8 cellular contexts compared by ENCODE assay signal in genomic region chr12:45731376-45731775, GRCh38. TPM values are rescaled to one million over a fixed set of nuclear protein-coding genes. Genes with fewer than 3 reads are reported as not detected.
A peak's percentile ranks its signal among the peaks of the same experiment; 100 is the strongest.
DNase-seq lines count a peak whose midpoint lies in the region; ATAC-seq, FAIRE-seq and TF ChIP-seq lines count a peak whose summit lies in the region.

No MANE protein-coding gene starts in this region.

- no peak for FAIRE-seq in kidney (lab: Jason Lieb, UNC)

- no peak for ATAC-seq in GM21515 (IDR thresholded peaks at IDR 0.05; ENCODE audit: unreplicated experiment)

- H3K9me3 Mint-ChIP-seq in activated CD4-positive, alpha-beta T cell treated with anti-CD3 and anti-CD28 coated beads, Interleukin-2, amount 10 ng/mL, durations not matched to agents 24 days and 14 days = no peaks in the 10 kb centered on the region
- peaks cover 2% of the 10 kb centered on the region for H3K9me3 Mint-ChIP-seq in activated naive CD8-positive, alpha-beta T cell treated with anti-CD3 and anti-CD28 coated beads for 36 hours

- peak overlapping the region; percentile 66 to 96 for H3K9ac ChIP-seq in kidney (ENCODE audit: low read length in 2 of 2)

- H3K4me3 Mint-ChIP-seq in activated CD4-positive, alpha-beta T cell treated with anti-CD3 and anti-CD28 coated beads, Interleukin-2, amount 10 ng/mL, durations not matched to agents 24 days and 14 days = peak overlapping the region; percentile 91
- H3K4me3 Mint-ChIP-seq in activated naive CD8-positive, alpha-beta T cell treated with anti-CD3 and anti-CD28 coated beads for 36 hours = peak overlapping the region; percentile 90

- H3K36me3 ChIP-seq in kidney (ENCODE audit: control insufficient read depth in 1 of 2, insufficient read depth in 2 of 2, low read length in 2 of 2) = no peaks in the 10 kb centered on the region

- H3K27me3 Mint-ChIP-seq in activated CD4-positive, alpha-beta T cell treated with anti-CD3 and anti-CD28 coated beads, Interleukin-2, amount 10 ng/mL, durations not matched to agents 24 days and 14 days = no peaks in the 10 kb centered on the region
- no peaks in the 10 kb centered on the region for H3K27me3 Mint-ChIP-seq in activated naive CD8-positive, alpha-beta T cell treated with anti-CD3 and anti-CD28 coated beads for 36 hours

- peak overlapping the region; percentile 66 to 83 for H3K4me3 ChIP-seq in kidney (ENCODE audit: low read length in 2 of 2)

- H3K9me3 ChIP-seq in kidney (ENCODE audit: control insufficient read depth in 1 of 2, low read length in 2 of 2) = no peaks in the 10 kb centered on the region

- H3K4me1 ChIP-seq in kidney (ENCODE audit: control insufficient read depth in 1 of 2, insufficient read depth in 1 of 2, low read depth in 1 of 2, low read length in 2 of 2) = peaks cover 5 to 6% of the 10 kb centered on the region in 2 donors

- peak overlapping the region; percentile 94 for H3K27ac Mint-ChIP-seq in activated CD4-positive, alpha-beta T cell treated with anti-CD3 and anti-CD28 coated beads, Interleukin-2, amount 10 ng/mL, durations not matched to agents 24 days and 14 days
- peak overlapping the region; percentile 89 for H3K27ac Mint-ChIP-seq in activated naive CD8-positive, alpha-beta T cell treated with anti-CD3 and anti-CD28 coated beads for 36 hours

- intact Hi-C loops in activated CD4-positive, alpha-beta T cell treated with anti-CD3 and anti-CD28 coated beads, Interleukin-2, amount 10 ng/mL, durations not matched to agents 24 days and 14 days (cut with micrococcal nuclease) = loop anchor here (2.0 kb wide), 2 partner anchors 13 to 537 kb away; partner anchors contain the start of gene SLC38A1
- intact Hi-C loops in kidney (cut with DNase I) = no loop called here

- TF ChIP-seq CTCF in kidney (IDR thresholded peaks at IDR 0.05; ENCODE audit: borderline replicate concordance, extremely low read depth, insufficient read depth) = no peak

- no peak for DNase-seq in activated CD4-positive, alpha-beta T cell treated with anti-CD3 and anti-CD28 coated beads, Interleukin-2, amount 10 ng/mL, durations not matched to agents 24 days and 14 days
- DNase-seq in activated CD4-positive, alpha-beta T cell treated with anti-CD3 and anti-CD28 coated beads for 4 hours = no peak
- no peak for DNase-seq in activated naive CD8-positive, alpha-beta T cell treated with anti-CD3 and anti-CD28 coated beads for 36 hours
- no peak for DNase-seq in kidney
- no peak for DNase-seq in DMS53 (lab: John Stamatoyannopoulos, UW)
- DNase-seq in SW480 (ENCODE audit: low spot score) = no peak

- peaks cover 32% of the 10 kb centered on the region for H3K36me3 Mint-ChIP-seq in activated CD4-positive, alpha-beta T cell treated with anti-CD3 and anti-CD28 coated beads, Interleukin-2, amount 10 ng/mL, durations not matched to agents 24 days and 14 days (ENCODE audit: low read depth)
- peaks cover 28% of the 10 kb centered on the region for H3K36me3 Mint-ChIP-seq in activated naive CD8-positive, alpha-beta T cell treated with anti-CD3 and anti-CD28 coated beads for 36 hours

- H3K27ac ChIP-seq in kidney (ENCODE audit: low read depth in 2 of 2, low read length in 2 of 2) = peak overlapping the region; percentile 90 to 96
- H3K27ac ChIP-seq in temporal lobe (ENCODE audit: low read depth, low read length) = peak overlapping the region; percentile 82

- H3K4me1 Mint-ChIP-seq in activated CD4-positive, alpha-beta T cell treated with anti-CD3 and anti-CD28 coated beads, Interleukin-2, amount 10 ng/mL, durations not matched to agents 24 days and 14 days = peaks cover 34% of the 10 kb centered on the region
- peaks cover 24% of the 10 kb centered on the region for H3K4me1 Mint-ChIP-seq in activated naive CD8-positive, alpha-beta T cell treated with anti-CD3 and anti-CD28 coated beads for 36 hours

RNA-seq across cellular contexts. Expression of gene ARID2, which starts 1.9 kb away (rescaled TPM):
- total RNA-seq in activated CD4-positive, alpha-beta T cell treated with anti-CD3 and anti-CD28 coated beads, Interleukin-2, amount 10 ng/mL, durations not matched to agents 24 days and 14 days = 36.4 and 37.8 TPM in 2 replicates
- 10 to 100 TPM; 18.5 to 19.9 TPM for total RNA-seq in activated naive CD8-positive, alpha-beta T cell treated with anti-CD3 and anti-CD28 coated beads for 36 hours
- 35.7 TPM for total RNA-seq in kidney
- polyA plus RNA-seq in kidney (ENCODE audit: insufficient read depth, low read depth, low replicate concordance) = 4.4 TPM
- 40.1 TPM for total RNA-seq in temporal lobe
